ENCODE assay signal across 10 cellular contexts in the genomic region with DNA sequence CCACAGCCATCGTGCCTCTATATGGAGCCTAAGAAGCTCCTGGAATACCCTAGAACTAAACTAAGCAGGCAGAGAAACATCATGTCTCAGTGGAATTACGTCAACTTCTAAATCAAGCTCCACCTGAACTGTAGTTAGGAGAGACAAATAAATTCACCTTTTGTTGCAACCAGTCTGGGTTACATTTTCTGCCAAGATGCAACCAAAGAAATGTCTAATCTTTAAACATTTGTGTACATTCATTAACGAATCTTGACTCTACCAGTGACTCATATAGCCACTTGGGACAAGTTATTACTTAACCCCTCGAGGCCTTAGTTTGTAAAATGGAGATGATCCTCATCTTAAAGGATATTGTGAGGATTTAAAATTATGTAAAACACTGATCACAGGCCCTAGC. TPM values are rescaled to one million over a fixed set of nuclear protein-coding genes. Genes with fewer than 3 reads are reported as not detected.
DNase-seq lines count a peak whose midpoint lies in the region; ATAC-seq, FAIRE-seq and TF ChIP-seq lines count a peak whose summit lies in the region.
"Had no signal": no experiment of that assay in that cellular context is flagged by ENCODE, and none has a peak within 500 bp of the region (broad histone marks: within the 10 kb centered on the region; RNA-seq: fewer than 3 reads in every experiment).

No MANE protein-coding gene starts in this region.

- no peaks in the 10 kb centered on the region for H3K9me3 Mint-ChIP-seq in natural killer cell
- H3K9me3 Mint-ChIP-seq: CD14-positive monocyte had no signal

- H3K4me3 Mint-ChIP-seq in natural killer cell, result no peak overlapping the region
- H3K4me3 Mint-ChIP-seq: CD14-positive monocyte had no signal

- FAIRE-seq in RCC 7860 (lab: Jason Lieb, UNC), result peak; percentile 95

- H3K27ac Mint-ChIP-seq in natural killer cell, result no peak overlapping the region
- H3K27ac Mint-ChIP-seq: CD14-positive monocyte had no signal

- DNase-seq in RCC 7860 (ENCODE audit: low spot score), result peak; percentile 76
- DNase-seq in left lobe of liver (ENCODE audit: low spot score), result no peak
- no peak for DNase-seq in natural killer cell
- no peak for DNase-seq in nucleus accumbens (lab: John Stamatoyannopoulos, UW)
- DNase-seq in DMS53 (lab: John Stamatoyannopoulos, UW), result no peak
- DNase-seq: thyroid gland had no signal

- H3K27me3 Mint-ChIP-seq in natural killer cell (ENCODE audit: low read depth in 2 of 2), result peaks cover 9 to 13% of the 10 kb centered on the region in 2 donors

- intact Hi-C loops in natural killer cell (cut with micrococcal nuclease), result no loop called here

- H3K4me1 Mint-ChIP-seq in natural killer cell, result no peaks in the 10 kb centered on the region
- H3K4me1 Mint-ChIP-seq: CD14-positive monocyte had no signal

- TF ChIP-seq CTCF in natural killer cell (IDR thresholded peaks at IDR 0.05), result no peak

- no peaks in the 10 kb centered on the region for H3K36me3 Mint-ChIP-seq in natural killer cell
- H3K36me3 Mint-ChIP-seq: CD14-positive monocyte had no signal

- ATAC-seq in GM18517 (IDR thresholded peaks at IDR 0.05; ENCODE audit: unreplicated experiment), result peak; percentile 51
- ATAC-seq in HG02642 (IDR thresholded peaks at IDR 0.05; ENCODE audit: poor library complexity, unreplicated experiment), result peak; percentile 67
- ATAC-seq in left lobe of liver, result peak; percentile 37
- ATAC-seq in HG03280 (IDR thresholded peaks at IDR 0.05; ENCODE audit: unreplicated experiment), result no peak
- no peak for ATAC-seq in natural killer cell

RNA-seq across cellular contexts. Expression of a gene that starts 8.9 kb away (rescaled TPM):
- total RNA-seq in left lobe of liver, result 38.2 TPM
- 1 to 10 TPM in 1 of 3 donors, under 1 TPM in 2; 0.14 to 1.2 (median 0.95) TPM for total RNA-seq in natural killer cell

Comparison
In these comparisons a context has a peak if more than half of its experiments do, and no peak if none do; other contexts are left out.
1. ATAC-seq: peak in GM18517 (single experiment), HG02642 (single experiment) and left lobe of liver (single experiment); none in HG03280 (single experiment) and natural killer cell (0 of 3).
2. RNA of a gene that starts 8.9 kb away (total RNA-seq): 38.2 TPM in left lobe of liver (single experiment); 0.14 to 1.2 TPM in natural killer cell; every median in the first group is over 10 times any median in the second.